ENCODE assay signal across 1 cellular context in genomic region chr11:15776387-15776786, GRCh38.
TF ChIP-seq lines count a peak whose summit lies in the region.

No MANE protein-coding gene starts in this region.

TF ChIP-seq in SK-N-SH treated with all-trans-retinoic acid at 6 μM for 48 hours, 23 proteins besides CTCF, POLR2A, EP300 and RAD21 (continued from another document):
- TF ChIP-seq CREB5 (CRISPR knock-in tag; IDR thresholded peaks at IDR 0.05; ENCODE audit: low read depth), result peak; percentile 21; the same call in 1 of the 2 replicates
